In the genomic region with DNA sequence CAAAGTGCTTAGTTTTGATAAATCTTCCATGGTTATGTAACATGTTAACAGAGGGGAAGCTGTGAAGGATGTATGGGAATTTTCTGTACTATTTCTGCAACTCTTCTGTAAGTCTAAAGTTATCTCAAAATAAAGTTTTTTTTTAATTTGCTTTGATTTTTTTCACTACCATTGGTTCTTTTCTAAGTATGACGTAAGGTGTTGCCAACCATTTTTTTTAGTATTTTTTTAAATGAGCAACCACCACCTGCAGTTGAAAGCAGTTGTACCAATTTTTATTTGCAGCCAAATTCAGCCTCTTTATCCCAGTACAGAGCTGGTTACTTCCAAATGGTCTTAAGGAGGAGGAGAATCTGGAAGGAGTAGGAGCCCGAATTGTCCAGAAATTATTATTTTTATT, we compare ENCODE assay signal across 27 cellular contexts.
"Had no signal": no experiment of that assay in that cellular context is flagged by ENCODE, and none has a peak within 500 bp of the region (broad histone marks: within the 10 kb centered on the region; RNA-seq: fewer than 3 reads in every experiment).

No MANE protein-coding gene starts in this region.

- ATAC-seq: stimulated activated effector memory CD8-positive, alpha-beta T cell treated with anti-CD3 and anti-CD28 coated beads, Interleukin-12 subunit alpha, Interleukin-12 subunit beta, amount 100 ng/mL, for 72 hours; stimulated activated memory B cell treated with anti-CD40 and anti-IgM and Interleukin-4, amounts not matched to agents 10 μg/mL and 1 μg/mL and 100 μg/mL, for 72 hours; stimulated activated naive B cell treated with anti-CD40 and anti-IgM and Interleukin-4, amounts not matched to agents 10 μg/mL and 1 μg/mL and 100 μg/mL, for 72 hours; stimulated activated naive CD8-positive, alpha-beta T cell treated with anti-CD3 and anti-CD28 coated beads, Interleukin-15, amount 100 ng/mL, for 72 hours; stimulated activated naive CD8-positive, alpha-beta T cell treated with anti-CD3 and anti-CD28 coated beads, Interleukin-15, Interleukin-2, amounts not matched to agents 100 U/mL and 50 U/mL, for 24 hours; upper lobe of right lung had no signal

- H3K27ac ChIP-seq: stomach, suprapubic skin, testis, thoracic aorta, thyroid gland, tibial artery, tibial nerve, transverse colon, upper lobe of left lung, upper lobe of right lung, uterus, vagina had no signal

- H3K36me3 ChIP-seq: stomach, suprapubic skin, thoracic aorta, thyroid gland, tibial artery, tibial nerve, transverse colon, upper lobe of left lung, upper lobe of right lung, uterus, vagina had no signal

- H3K4me3 ChIP-seq: stomach, suprapubic skin, testis, thoracic aorta, thyroid gland, tibial artery, tibial nerve, transverse colon, upper lobe of left lung, upper lobe of right lung, uterus, vagina had no signal

- H3K4me1 ChIP-seq: stomach, suprapubic skin, testis, thyroid gland, tibial nerve, transverse colon, upper lobe of left lung, upper lobe of right lung, uterus, vagina had no signal

- FAIRE-seq: urothelium cell line had no signal

- DNase-seq: stimulated activated CD4-positive, alpha-beta T cell treated with anti-CD3 and anti-CD28 coated beads, Interleukin-2, amount 100 ng/mL, for 48 hours; stimulated activated CD4-positive, alpha-beta T cell treated with anti-CD3 and anti-CD28 coated beads, Interleukin-4, amount 100 ng/mL, for 1 hour; stimulated activated CD4-positive, alpha-beta T cell treated with anti-CD3 and anti-CD28 coated beads, Interleukin-4, amount 100 ng/mL, for 24 hours; stimulated activated CD4-positive, alpha-beta T cell treated with anti-CD3 and anti-CD28 coated beads, Interleukin-4, amount 100 ng/mL, for 4 hours; stimulated activated CD8-positive, alpha-beta memory T cell treated with anti-CD3 and anti-CD28 coated beads, Interleukin-4, amount 100 ng/mL, for 48 hours; stimulated activated naive B cell treated with anti-CD40 and anti-IgM and Interleukin-4, amounts not matched to agents 10 μg/mL and 1 μg/mL and 100 μg/mL, for 72 hours; stimulated activated naive CD4-positive, alpha-beta T cell; stimulated activated naive CD4-positive, alpha-beta T cell treated with Interleukin-2 at 50 U/mL for 16 hours; stimulated activated naive CD8-positive, alpha-beta T cell treated with anti-CD3 and anti-CD28 coated beads, Interleukin-15, amount 100 ng/mL, for 72 hours; stimulated activated naive CD8-positive, alpha-beta T cell treated with anti-CD3 and anti-CD28 coated beads, Interleukin-15, Interleukin-2, amounts not matched to agents 100 U/mL and 50 U/mL, for 24 hours; stomach; substantia nigra; testis; thyroid gland; tibial artery; transverse colon; trophoblast cell; upper lobe of left lung; upper lobe of right lung; uterus had no signal

- H3K27me3 ChIP-seq: stomach, suprapubic skin, testis, thyroid gland, tibial artery, tibial nerve, transverse colon, upper lobe of left lung, upper lobe of right lung, uterus, vagina had no signal

- H3K9me3 ChIP-seq: stomach, suprapubic skin, testis, thoracic aorta, thyroid gland, tibial artery, transverse colon, uterus, vagina had no signal
